Comparison of ENCODE assay signal across 19 cellular contexts in the genomic region with DNA sequence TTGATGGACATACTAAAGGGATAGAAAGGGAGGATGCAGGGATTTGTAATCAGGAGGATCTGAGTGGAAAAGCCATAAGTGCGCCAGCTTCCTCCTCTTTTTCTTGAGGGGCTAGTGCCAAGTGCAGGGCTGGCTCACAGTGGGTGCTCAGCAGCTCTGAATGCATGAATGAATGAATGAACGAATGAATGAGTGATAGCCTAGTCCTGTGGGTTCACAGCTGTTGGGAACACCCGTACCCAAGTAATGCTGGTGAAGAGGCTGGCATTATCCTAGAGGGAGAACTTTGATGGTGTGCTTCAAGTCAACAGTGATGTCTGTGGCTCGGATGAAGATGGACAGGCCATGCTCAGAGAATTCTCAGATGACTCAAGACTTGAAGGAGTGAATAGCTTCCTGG.
DNase-seq lines count a peak whose midpoint lies in the region; ATAC-seq, FAIRE-seq and TF ChIP-seq lines count a peak whose summit lies in the region.
"Had no signal": no experiment of that assay in that cellular context is flagged by ENCODE, and none has a peak within 500 bp of the region (broad histone marks: within the 10 kb centered on the region; RNA-seq: fewer than 3 reads in every experiment).

No MANE protein-coding gene starts in this region.

- no peak for TF ChIP-seq RAD21 in GM12878 (IDR thresholded peaks at IDR 0.05; ENCODE audit: insufficient read depth, low read depth, low read length)

- no peak overlapping the region for H2BK20ac ChIP-seq in H9 (ENCODE audit: low read depth, low read length, poor library complexity, severe bottlenecking)

- no peak overlapping the region for H3K14ac ChIP-seq in H9 (ENCODE audit: insufficient read depth, low read length)

- H3K36me3 Mint-ChIP-seq in H9 (ENCODE audit: insufficient read depth in 1 of 3, low read depth in 3 of 3), result peaks cover 0 to 5% (median 2%) of the 10 kb centered on the region in 3 experiments; a peak in 2 of 7 replicates
- no peaks in the 10 kb centered on the region for H3K36me3 Mint-ChIP-seq in activated T-cell treated with anti-CD3 and anti-CD28 coated beads, Interleukin-2, amount 50 U/mL, for 24 hours (ENCODE audit: low read depth)
- H3K36me3 Mint-ChIP-seq: CD8-positive, alpha-beta T cell; IgD-negative memory B cell had no signal

- DNase-seq in H9, result peak; percentile 4
- no peak for DNase-seq in OCI-LY7 (ENCODE audit: low spot score)
- no peak for DNase-seq in GM12878 (ENCODE audit: low read depth, low spot score)
- DNase-seq in ecto neural progenitor cell (ENCODE audit: low spot score), result peak; percentile 23
- no peak for DNase-seq in breast epithelium (ENCODE audit: low spot score in 2 of 2)
- DNase-seq in activated T-cell treated with anti-CD3 and anti-CD28 coated beads, Interleukin-2, amount 50 U/mL, for 24 hours, result no peak
- DNase-seq: CD8-positive, alpha-beta T cell; COR-L47; DMS 273 treated with DMSO at 0.1 percent for 48 hours; DMS53; DND-41; EL; GOT3; H7 had no signal

- no peak overlapping the region for H2AFZ ChIP-seq in H9 (ENCODE audit: low read length)
- no peak overlapping the region for H2AFZ ChIP-seq in OCI-LY7 (ENCODE audit: low read length)
- H2AFZ ChIP-seq in GM12878 (ENCODE audit: control insufficient read depth, low read depth, low read length), result no peak overlapping the region

- H3K4me3 ChIP-seq in OCI-LY7 (ENCODE audit: low read depth, low read length, poor library complexity, severe bottlenecking), result no peak overlapping the region
- H3K4me3 ChIP-seq in GM12878, result no peak overlapping the region
- no peak overlapping the region for H3K4me3 ChIP-seq in breast epithelium
- H3K4me3 ChIP-seq: BLaER1 treated with 17β-estradiol and CSF1 and Interleukin-3, amounts not matched to agents 10 nM and 100 nM had no signal

- no peak overlapping the region for H4K91ac ChIP-seq in H9 (ENCODE audit: insufficient read length, low read depth, low read length)

- SMC1A ChIA-PET in GM12878 (lab: Charles Lee; ENCODE audit: uncharacterized antibody, unreplicated experiment), result interaction anchor here (0.8 to 3.5 kb wide), 15 partner anchors 9 to 130 kb away, joined by 3 to 23 read pairs (median 3); no protein-coding TSS in a partner anchor

- H4K20me1 ChIP-seq in H9 (ENCODE audit: control insufficient read depth, insufficient read depth, insufficient read length) (no peaks in the 10 kb centered on the region), OCI-LY7 (ENCODE audit: insufficient read depth, low read length) (no peaks in the 10 kb centered on the region), GM12878 (ENCODE audit: control insufficient read depth, insufficient read depth) (no peaks in the 10 kb centered on the region)
- H4K20me1 ChIP-seq: BLaER1 treated with 17β-estradiol and CSF1 and Interleukin-3, amounts not matched to agents 10 nM and 100 nM had no signal

- no peak overlapping the region for H2BK15ac ChIP-seq in H9 (ENCODE audit: low read depth, low read length)

- POLR2A ChIA-PET in OCI-LY7 (lab: Charles Lee), result interaction anchor here (1.1 to 1.8 kb wide), 5 partner anchors 9 to 348 kb away, joined by 3 to 11 read pairs (median 3); no protein-coding TSS in a partner anchor
- POLR2A ChIA-PET in GM12878 (lab: Charles Lee), result interaction anchor here (0.8 to 1.8 kb wide), 7 partner anchors 8 to 49 kb away, joined by 3 to 8 read pairs (median 4); no protein-coding TSS in a partner anchor

- H3K27ac ChIP-seq in H9 (ENCODE audit: insufficient read length, low read depth, low read length) (no peak overlapping the region), OCI-LY7 (ENCODE audit: low read depth, low read length, poor library complexity, severe bottlenecking) (no peak overlapping the region), GM12878 (ENCODE audit: control insufficient read depth, insufficient read depth) (no peak overlapping the region), breast epithelium (no peak overlapping the region)
- H3K27ac ChIP-seq: BLaER1 treated with 17β-estradiol and CSF1 and Interleukin-3, amounts not matched to agents 10 nM and 100 nM had no signal

- WGBS in H9 (ENCODE audit: extremely low coverage, insufficient read length, low lambda C conversion rate), result no CpG with 5 or more reads among the region's 4 CpGs
- 51% methylated on average over 4 of the region's 4 CpGs for WGBS in GM12878 (ENCODE audit: insufficient coverage, insufficient replicate concordance, low lambda C conversion rate, missing lambda C conversion rate)

- in situ Hi-C loops in GM12878 (cut with MboI), result no loop called here

- H3K23ac ChIP-seq in H9 (ENCODE audit: insufficient read length, low read depth, low read length), result no peak overlapping the region

- no peak for TF ChIP-seq EP300 in GM12878 (IDR thresholded peaks at IDR 0.05; ENCODE audit: borderline replicate concordance in 1 of 2, control insufficient read depth in 1 of 2, low read depth in 2 of 2, low read length in 2 of 2)

- H3T11ph ChIP-seq in H9 (ENCODE audit: low read length), result no peak overlapping the region

- TF ChIP-seq CTCF in H9 (conservative IDR thresholded peaks at IDR 0.05) (no peak), OCI-LY7 (conservative IDR thresholded peaks at IDR 0.05; ENCODE audit: low read length) (no peak), GM12878 (IDR thresholded peaks at IDR 0.05 in 2 of 3, conservative IDR thresholded peaks at IDR 0.05 in 1 of 3; ENCODE audit: control insufficient read depth in 2 of 3, extremely low read depth in 1 of 3, insufficient read depth in 1 of 3, low read depth in 3 of 3, low read length in 3 of 3) (no peak), breast epithelium (IDR thresholded peaks at IDR 0.05) (no peak)

- intact Hi-C loops in OCI-LY7 (cut with micrococcal nuclease; ENCODE audit: unreplicated experiment) (no loop called here), GM12878 (cut with micrococcal nuclease; ENCODE audit: unreplicated experiment) (no loop called here), breast epithelium (cut with DNase I; ENCODE audit: low total_unique reads) (no loop called here)

- H3K9ac ChIP-seq in H9 (ENCODE audit: extremely low read depth, insufficient read length, low read length) (no peak overlapping the region), GM12878 (ENCODE audit: control insufficient read depth, insufficient read depth, low read length) (no peak overlapping the region)
- H3K9ac ChIP-seq: BLaER1 treated with 17β-estradiol and CSF1 and Interleukin-3, amounts not matched to agents 10 nM and 100 nM had no signal

- no peaks in the 10 kb centered on the region for H3K23me2 ChIP-seq in H9 (ENCODE audit: insufficient read length, low read depth, low read length, poor library complexity, severe bottlenecking)

- H3K27ac Mint-ChIP-seq in H9, result no peak overlapping the region
- H3K27ac Mint-ChIP-seq in activated T-cell treated with anti-CD3 and anti-CD28 coated beads, Interleukin-2, amount 50 U/mL, for 24 hours, result no peak overlapping the region
- H3K27ac Mint-ChIP-seq: B cell; CD8-positive, alpha-beta T cell; IgD-negative memory B cell had no signal

- no peak overlapping the region for H2AK5ac ChIP-seq in H9 (ENCODE audit: insufficient read length, low read length)

- H2BK12ac ChIP-seq in H9 (ENCODE audit: insufficient read length, low read depth, low read length), result no peak overlapping the region

- peaks cover 11 to 13% of the 10 kb centered on the region in 2 experiments for H3K4me1 Mint-ChIP-seq in H9
- H3K4me1 Mint-ChIP-seq in activated T-cell treated with anti-CD3 and anti-CD28 coated beads, Interleukin-2, amount 50 U/mL, for 24 hours (ENCODE audit: low read depth), result no peaks in the 10 kb centered on the region

- no peak overlapping the region for H3K56ac ChIP-seq in H9 (ENCODE audit: insufficient read length, low read depth, low read length)

- no peak overlapping the region for H4K8ac ChIP-seq in H9 (replicated peaks; ENCODE audit: insufficient read length, low read depth, low read length)

- H3K4me1 ChIP-seq in H9 (ENCODE audit: insufficient read depth, low read length) (no peaks in the 10 kb centered on the region), OCI-LY7 (ENCODE audit: insufficient read depth, low read length, poor library complexity, severe bottlenecking) (peaks cover 15% of the 10 kb centered on the region), GM12878 (ENCODE audit: control insufficient read depth, insufficient read depth, low read length) (peaks cover 10% of the 10 kb centered on the region; the same call in 1 of the 2 replicates), breast epithelium (no peaks in the 10 kb centered on the region)
- H3K4me1 ChIP-seq: BLaER1 treated with 17β-estradiol and CSF1 and Interleukin-3, amounts not matched to agents 10 nM and 100 nM had no signal

- H3K27me3 ChIP-seq in H9 (ENCODE audit: insufficient read depth, low read length), result no peaks in the 10 kb centered on the region
- H3K27me3 ChIP-seq in GM12878 (replicated peaks in 1 of 2; ENCODE audit: control insufficient read depth in 2 of 2, insufficient read depth in 2 of 2, low read length in 1 of 2), result no peaks in the 10 kb centered on the region
- H3K27me3 ChIP-seq in breast epithelium, result no peaks in the 10 kb centered on the region
- H3K27me3 ChIP-seq: BLaER1 treated with 17β-estradiol and CSF1 and Interleukin-3, amounts not matched to agents 10 nM and 100 nM had no signal

- H3K79me1 ChIP-seq in H9 (ENCODE audit: insufficient read depth, low read depth, low read length, poor library complexity, severe bottlenecking), result no peaks in the 10 kb centered on the region

- peaks cover 0 to 7% of the 10 kb centered on the region in 2 experiments; a peak in 2 of 5 replicates for H3K9me3 Mint-ChIP-seq in H9
- no peaks in the 10 kb centered on the region for H3K9me3 Mint-ChIP-seq in activated T-cell treated with anti-CD3 and anti-CD28 coated beads, Interleukin-2, amount 50 U/mL, for 24 hours
- H3K9me3 Mint-ChIP-seq: CD8-positive, alpha-beta T cell had no signal

- H3K4ac ChIP-seq in H9 (ENCODE audit: low read depth, low read length), result no peak overlapping the region

- ATAC-seq in GM12878 (no peak), HG02763 (IDR thresholded peaks at IDR 0.05; ENCODE audit: unreplicated experiment) (no peak)
- ATAC-seq: CD8-positive, alpha-beta T cell; HepG2 had no signal

- no peak overlapping the region for H3K4me3 Mint-ChIP-seq in H9
- H3K4me3 Mint-ChIP-seq in activated T-cell treated with anti-CD3 and anti-CD28 coated beads, Interleukin-2, amount 50 U/mL, for 24 hours, result no peak overlapping the region
- H3K4me3 Mint-ChIP-seq: B cell; CD8-positive, alpha-beta T cell had no signal

- H2BK5ac ChIP-seq in H9 (ENCODE audit: insufficient read length, low read length), result no peak overlapping the region

- H3K9me3 ChIP-seq in H9 (ENCODE audit: control insufficient read depth, low read depth, low read length) (no peaks in the 10 kb centered on the region), OCI-LY7 (ENCODE audit: low read length) (no peaks in the 10 kb centered on the region), GM12878 (replicated peaks; ENCODE audit: control insufficient read depth, insufficient read depth, low read length) (no peaks in the 10 kb centered on the region; the same call in 2 of the 3 replicates), breast epithelium (no peaks in the 10 kb centered on the region)

- H3K18ac ChIP-seq in H9 (ENCODE audit: insufficient read length, low read depth, low read length), result no peak overlapping the region

- H2BK120ac ChIP-seq in H9 (ENCODE audit: low read depth, low read length, poor library complexity, severe bottlenecking), result no peak overlapping the region

- no peak for FAIRE-seq in GM12878 (lab: Jason Lieb, UNC)
- FAIRE-seq: HepG2 had no signal

- H3K4me2 ChIP-seq in H9 (ENCODE audit: insufficient read depth, insufficient read length, low read length) (no peak overlapping the region), OCI-LY7 (ENCODE audit: low read length) (peak overlapping the region; percentile 44; the same call in 1 of the 2 replicates), GM12878 (ENCODE audit: control insufficient read depth, insufficient read depth) (no peak overlapping the region)
- H3K4me2 ChIP-seq: BLaER1 treated with 17β-estradiol and CSF1 and Interleukin-3, amounts not matched to agents 10 nM and 100 nM had no signal

- BruUV-seq in OCI-LY7 (replicated peaks; lab: Mats Ljungman, UMichigan) (no TSS peak), GM12878 (replicated peaks; lab: Mats Ljungman, UMichigan) (no TSS peak)

- H3K27me3 Mint-ChIP-seq in H9 (ENCODE audit: low read depth), result peaks cover 5% of the 10 kb centered on the region
- H3K27me3 Mint-ChIP-seq in activated T-cell treated with anti-CD3 and anti-CD28 coated beads, Interleukin-2, amount 50 U/mL, for 24 hours, result peaks cover 8% of the 10 kb centered on the region

- no peaks in the 10 kb centered on the region for H3K9me2 ChIP-seq in OCI-LY7 (ENCODE audit: insufficient read depth, low read length)

- no peak overlapping the region for H4K5ac ChIP-seq in H9 (ENCODE audit: insufficient read length, low read depth, low read length)

- H3K36me3 ChIP-seq in OCI-LY7 (ENCODE audit: insufficient read depth, low read length), result no peaks in the 10 kb centered on the region
- no peaks in the 10 kb centered on the region for H3K36me3 ChIP-seq in GM12878 (ENCODE audit: control insufficient read depth in 2 of 2, insufficient read depth in 2 of 2, low read length in 1 of 2)
- H3K36me3 ChIP-seq in breast epithelium, result no peaks in the 10 kb centered on the region
- H3K36me3 ChIP-seq: BLaER1 treated with 17β-estradiol and CSF1 and Interleukin-3, amounts not matched to agents 10 nM and 100 nM had no signal

- CTCF ChIA-PET in OCI-LY7 (lab: Charles Lee; ENCODE audit: unreplicated experiment) (interaction anchor here (0.6 to 1.4 kb wide), 4 partner anchors 9 to 34 kb away, joined by 3 to 5 read pairs (median 4); no protein-coding TSS in a partner anchor), GM12878 (lab: Yijun Ruan, JAX) (interaction anchor here (0.9 to 3.8 kb wide), 7 partner anchors 9 to 109 kb away, joined by 3 to 12 read pairs (median 6); a partner anchor contains a TSS)

- RAD21 ChIA-PET in GM12878 (lab: Charles Lee; ENCODE audit: unreplicated experiment), result interaction anchor here (0.5 to 3.7 kb wide), 9 partner anchors 10 to 1950 kb away, joined by 3 to 12 read pairs (median 3); no protein-coding TSS in a partner anchor

- H3K79me2 ChIP-seq in H9 (ENCODE audit: insufficient read depth, low read length), result no peaks in the 10 kb centered on the region
- no peaks in the 10 kb centered on the region for H3K79me2 ChIP-seq in OCI-LY7 (ENCODE audit: insufficient read depth, low read depth, low read length)
- H3K79me2 ChIP-seq in GM12878 (ENCODE audit: control insufficient read depth, insufficient read depth, low read length), result no peaks in the 10 kb centered on the region

- TF ChIP-seq POLR2A in GM12878 (IDR thresholded peaks at IDR 0.05; ENCODE audit: low read depth, low read length) (no peak), breast epithelium (IDR thresholded peaks at IDR 0.05) (no peak)

Comparison
In these comparisons a context has a peak if more than half of its experiments do, and no peak if none do; other contexts are left out.
1. DNase-seq: peak in H9 (single experiment) and ecto neural progenitor cell (single experiment); none in OCI-LY7 (single experiment), GM12878 (single experiment), breast epithelium (0 of 2) and activated T-cell treated with anti-CD3 and anti-CD28 coated beads, Interleukin-2, amount 50 U/mL, for 24 hours (single experiment).